30 cellular contexts compared by ENCODE assay signal in the genomic region with DNA sequence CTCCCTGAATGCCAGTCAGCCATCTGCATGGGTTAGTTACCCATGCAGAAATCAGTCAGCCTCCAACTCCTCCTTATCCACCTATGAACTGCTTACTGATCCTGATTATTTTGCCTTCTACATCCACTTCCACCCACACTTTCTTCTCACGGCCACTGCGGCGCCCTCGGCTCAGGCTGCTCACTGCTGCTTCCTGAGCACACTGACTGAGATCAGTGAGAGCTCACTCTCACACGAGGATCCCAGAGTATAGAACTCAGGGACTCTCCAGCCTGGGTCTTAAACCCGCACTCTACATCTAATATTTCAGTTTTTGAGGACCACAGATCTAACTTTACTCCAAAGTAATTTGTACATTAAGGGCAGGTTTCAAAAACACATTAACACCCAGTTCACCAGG.
DNase-seq lines count a peak whose midpoint lies in the region; ATAC-seq and TF ChIP-seq lines count a peak whose summit lies in the region.
"Had no signal": no experiment of that assay in that cellular context is flagged by ENCODE, and none has a peak within 500 bp of the region (broad histone marks: within the 10 kb centered on the region; RNA-seq: fewer than 3 reads in every experiment).

No MANE protein-coding gene starts in this region.

- TF ChIP-seq CTCF in mammary epithelial cell (conservative IDR thresholded peaks at IDR 0.05 in 1 of 2, IDR thresholded peaks at IDR 0.05 in 1 of 2; ENCODE audit: extremely low read depth in 1 of 2, insufficient read depth in 1 of 2, low read depth in 1 of 2, low read length in 2 of 2): no peak

- H3K36me3 ChIP-seq in mammary epithelial cell (ENCODE audit: insufficient read depth, low read length): no peaks in the 10 kb centered on the region
- H3K36me3 ChIP-seq: BE2C, neural progenitor cell, SJCRH30, upper lobe of left lung had no signal

- H3K4me1 ChIP-seq in mammary epithelial cell (ENCODE audit: insufficient read depth, low read length): peaks cover 7% of the 10 kb centered on the region
- H3K4me1 ChIP-seq: BE2C, parathyroid adenoma, SJCRH30 had no signal

- ATAC-seq in left ventricle myocardium superior (peak; percentile 19), Right ventricle myocardium superior (ENCODE audit: poor library complexity) (no peak)
- ATAC-seq: activated CD4-positive, CD25-positive, alpha-beta regulatory T cell treated with anti-CD3 and anti-CD28 coated beads, Interleukin-2, amount 50 U/mL, for 24 hours; esophagus mucosa; Panc1; T-cell had no signal

- no peak overlapping the region for H3K4me3 ChIP-seq in mammary epithelial cell (replicated peaks in 1 of 3; ENCODE audit: insufficient read depth in 1 of 3, low read depth in 2 of 3, low read length in 3 of 3)
- H3K4me3 ChIP-seq: GM23248, lung, neural progenitor cell, SJCRH30, upper lobe of left lung had no signal

- DNase-seq in left ventricle myocardium superior (no peak), Right ventricle myocardium superior (no peak), NCI-H1417 treated with DMSO at 0.1 percent for 48 hours (lab: John Stamatoyannopoulos, UW) (peak; percentile 53), dermis blood vessel endothelial cell (peak; percentile 50), ureter (ENCODE audit: low spot score) (peak; percentile 38), T-helper 1 cell (no peak), NCI-H1105 treated with DMSO at 0.1 percent for 48 hours (lab: John Stamatoyannopoulos, UW) (no peak), mammary epithelial cell (no peak)
- DNase-seq: ACHN; activated CD4-positive, alpha-beta memory T cell treated with anti-CD3 and anti-CD28 coated beads for 36 hours; activated CD8-positive, alpha-beta memory T cell treated with anti-CD3 and anti-CD28 coated beads, Interleukin-2, amount 50 U/mL, for 48 hours; anterior cingulate cortex; BE2C; COR-L47; cortex of kidney; endodermal cell; foreskin fibroblast; GM23248; NCI-H1436 treated with DMSO at 0.1 percent for 48 hours; NCI-H524 treated with DMSO at 0.1 percent for 48 hours; SJCRH30; stimulated activated CD4-positive, alpha-beta T cell treated with anti-CD3 and anti-CD28 coated beads, Interleukin-4, amount 100 ng/mL, for 1 hour; T-cell had no signal

- H3K79me2 ChIP-seq in mammary epithelial cell (ENCODE audit: insufficient read depth, low read length): no peaks in the 10 kb centered on the region

- H3K27ac ChIP-seq in mammary epithelial cell (ENCODE audit: insufficient read depth, low read depth, low read length): no peak overlapping the region
- H3K27ac ChIP-seq: GM23248, neural progenitor cell, parathyroid adenoma, SJCRH30 had no signal

- no peaks in the 10 kb centered on the region for H3K27me3 ChIP-seq in mammary epithelial cell (ENCODE audit: insufficient read depth, low read length)
- H3K27me3 ChIP-seq: neural progenitor cell, upper lobe of left lung had no signal

- BruUV-seq in mammary epithelial cell (replicated peaks; lab: Mats Ljungman, UMichigan): no TSS peak

- H3K4me2 ChIP-seq in mammary epithelial cell (ENCODE audit: insufficient read depth, low read depth, low read length): no peak overlapping the region
- H3K4me2 ChIP-seq: neural progenitor cell had no signal

- H3K9ac ChIP-seq in mammary epithelial cell (ENCODE audit: insufficient read depth, low read length): no peak overlapping the region
- H3K9ac ChIP-seq: GM23248, neural progenitor cell, parathyroid adenoma had no signal

- CTCF ChIA-PET in mammary epithelial cell (lab: Charles Lee; ENCODE audit: low non-redundant PET): no interaction called here

- in situ Hi-C loops in mammary epithelial cell (cut with MboI; ENCODE audit: low sequenced_read_pairs in 2 of 2): no loop called here

- intact Hi-C loops in left ventricle myocardium superior (cut with micrococcal nuclease) (no loop called here), Right ventricle myocardium superior (cut with DNase I) (no loop called here), mammary epithelial cell (cut with micrococcal nuclease) (no loop called here)

- dilution Hi-C loops in mammary epithelial cell (cut with HindIII; ENCODE audit: low sequenced_read_pairs): no loop called here

- no peaks in the 10 kb centered on the region for H4K20me1 ChIP-seq in mammary epithelial cell (ENCODE audit: insufficient read depth, low read length)

- WGBS in mammary epithelial cell (ENCODE audit: low coverage, missing lambda C conversion rate): 85% methylated on average over 6 of the region's 6 CpGs

- H3K9me3 ChIP-seq in mammary epithelial cell (replicated peaks; ENCODE audit: insufficient read depth, low read length): no peaks in the 10 kb centered on the region
- H3K9me3 ChIP-seq: BE2C, SJCRH30, upper lobe of left lung had no signal

- H2AFZ ChIP-seq in mammary epithelial cell (ENCODE audit: low read depth, low read length): no peak overlapping the region
- H2AFZ ChIP-seq: GM23248, neural progenitor cell, parathyroid adenoma had no signal

Comparison
In these comparisons a context has a peak if more than half of its experiments do, and no peak if none do; other contexts are left out.
1. DNase-seq: peak in NCI-H1417 treated with DMSO at 0.1 percent for 48 hours (single experiment), dermis blood vessel endothelial cell (single experiment) and ureter (single experiment); none in left ventricle myocardium superior (single experiment), Right ventricle myocardium superior (single experiment), T-helper 1 cell (0 of 5), NCI-H1105 treated with DMSO at 0.1 percent for 48 hours (single experiment) and mammary epithelial cell (single experiment).